Comparison of ENCODE assay signal across 7 cellular contexts in the genomic region with DNA sequence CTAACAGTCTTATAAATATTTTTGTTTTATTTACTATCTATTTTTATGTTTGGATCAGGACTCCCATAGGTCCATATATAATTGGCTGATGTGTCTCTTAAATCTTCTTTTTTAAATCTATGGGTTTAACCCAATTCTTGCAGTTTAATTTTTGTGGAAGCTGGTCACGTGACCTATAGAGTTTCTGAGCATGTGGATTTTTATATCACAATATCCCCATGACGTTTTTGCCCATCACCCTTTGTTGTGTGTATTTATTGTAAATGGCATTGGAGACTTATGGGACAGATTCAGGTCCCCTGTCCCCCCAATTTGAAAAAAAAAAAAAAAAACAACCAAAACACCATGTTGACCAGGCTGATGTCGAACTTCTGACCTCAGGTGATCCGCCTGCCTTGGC.
"Had no signal": no experiment of that assay in that cellular context is flagged by ENCODE, and none has a peak within 500 bp of the region (broad histone marks: within the 10 kb centered on the region; RNA-seq: fewer than 3 reads in every experiment).

No MANE protein-coding gene starts in this region.

- H3K9me3 Mint-ChIP-seq: GM23338, H9 had no signal

- H3K4me3 Mint-ChIP-seq: GM23338, H9 had no signal

- H3K4me3 ChIP-seq: GM23338 had no signal

- DNase-seq: H9, HCEC 1CT, KG1 had no signal

- FAIRE-seq: H1, H54, HTR-8/SVneo had no signal

- H3K4me2 ChIP-seq: GM23338 had no signal

- H2AFZ ChIP-seq: GM23338 had no signal

- ATAC-seq: GM23338 had no signal

- H3K27ac Mint-ChIP-seq: GM23338, H9 had no signal
